ENCODE assay signal across 1 cellular context in genomic region chr2:32277674-32278475, GRCh38.
TF ChIP-seq lines count a peak whose summit lies in the region.

TSS of gene YIPF4 (plus strand) at chr2:32277904. CDS start at chr2:32278156, 252 bp downstream.

TF ChIP-seq in HCT116, 20 proteins besides CTCF, POLR2A, EP300 and RAD21 (continued from another document):
- TF ChIP-seq REST (IDR thresholded peaks at IDR 0.05; ENCODE audit: low read depth) (no peak), ZFX (IDR thresholded peaks at IDR 0.05) (peak; percentile 99), EZH2 (IDR thresholded peaks at IDR 0.05) (no peak)
